In genomic region chr10:15719062-15719898, GRCh38 we compare ENCODE assay signal across 10 cellular contexts. TPM values are rescaled to one million over a fixed set of nuclear protein-coding genes. Genes with fewer than 3 reads are reported as not detected.
DNase-seq lines count a peak whose midpoint lies in the region; ATAC-seq and TF ChIP-seq lines count a peak whose summit lies in the region.
"Had no signal": no experiment of that assay in that cellular context is flagged by ENCODE, and none has a peak within 500 bp of the region (broad histone marks: within the 10 kb centered on the region; RNA-seq: fewer than 3 reads in every experiment).

No MANE protein-coding gene starts in this region.

- H3K27ac ChIP-seq in hepatocyte, result peak overlapping the region; percentile 65
- H3K27ac ChIP-seq: RWPE1 had no signal

- no peaks in the 10 kb centered on the region for H3K79me2 ChIP-seq in hepatocyte

- peak overlapping the region; percentile 90 for H3K4me2 ChIP-seq in hepatocyte

- H3K9me3 Mint-ChIP-seq in WTC11, result no peaks in the 10 kb centered on the region
- H3K9me3 Mint-ChIP-seq: activated naive CD4-positive, alpha-beta T cell treated with anti-CD3 and anti-CD28 coated beads, Interleukin-2, amount 50 U/mL, for 72 hours had no signal

- peaks cover 41% of the 10 kb centered on the region for H3K27me3 Mint-ChIP-seq in WTC11 (ENCODE audit: low read depth)

- H3K27me3 ChIP-seq in GM06990 (replicated peaks; ENCODE audit: control insufficient read depth, insufficient read depth, low read length), result peaks cover 6% of the 10 kb centered on the region
- H3K27me3 ChIP-seq in hepatocyte, result peaks cover 26% of the 10 kb centered on the region

- CTCF ChIA-PET in WTC11 (lab: Charles Lee), result interaction anchor here (0.5 to 3.8 kb wide), 50 partner anchors 8 to 800 kb away, joined by 3 to 36 read pairs (median 4); no protein-coding TSS in a partner anchor
- CTCF ChIA-PET in GM10248 (lab: Yijun Ruan, JAX), result interaction anchor here (0.9 to 1.4 kb wide), 6 partner anchors 8 to 286 kb away, joined by 3 to 6 read pairs (median 4); no protein-coding TSS in a partner anchor

- H3K4me3 ChIP-seq in GM06990 (replicated peaks; ENCODE audit: low read depth, low read length), result no peak overlapping the region
- peak overlapping the region; percentile 71 for H3K4me3 ChIP-seq in hepatocyte

- H4K20me1 ChIP-seq in hepatocyte (ENCODE audit: insufficient read depth, poor library complexity, severe bottlenecking), result no peaks in the 10 kb centered on the region

- H3K4me1 ChIP-seq in hepatocyte (ENCODE audit: insufficient read depth), result no peaks in the 10 kb centered on the region

- no peaks in the 10 kb centered on the region for H3K36me3 Mint-ChIP-seq in WTC11

- DNase-seq in GM06990 (ENCODE audit: extremely low read depth, insufficient read length) (peak; percentile 12), WTC11 (ENCODE audit: low spot score) (peak; percentile 47), hepatocyte (ENCODE audit: low spot score) (peak; percentile 47), retina (peak; percentile 79), COLO668 (lab: John Stamatoyannopoulos, UW; ENCODE audit: unreplicated experiment) (no peak), NCI-H226 (no peak), GM10248 (ENCODE audit: extremely low spot score) (no peak)
- DNase-seq in NK-92 treated with Interleukin-12 subunit alpha and Interleukin-12 subunit beta, amount 100 ng/mL, for 24 hours (lab: John Stamatoyannopoulos, UW), result no peak

- peaks cover 19% of the 10 kb centered on the region for H3K4me1 Mint-ChIP-seq in WTC11

- POLR2A ChIA-PET in WTC11 (lab: Charles Lee) (no interaction called here), GM10248 (lab: Yijun Ruan, JAX) (no interaction called here)

- H3K27ac Mint-ChIP-seq in WTC11, result no peak overlapping the region
- H3K27ac Mint-ChIP-seq: activated naive CD4-positive, alpha-beta T cell treated with anti-CD3 and anti-CD28 coated beads, Interleukin-2, amount 50 U/mL, for 72 hours had no signal

- no peaks in the 10 kb centered on the region for H3K9me2 ChIP-seq in hepatocyte (replicated peaks; ENCODE audit: insufficient read depth)

- WGBS in hepatocyte (ENCODE audit: low lambda C conversion rate, missing lambda C conversion rate), result under 1% methylated on average over 43 of the region's 66 CpGs

- ATAC-seq in WTC11, result peak; percentile 71

- H3K36me3 ChIP-seq in GM06990 (ENCODE audit: control insufficient read depth, insufficient read depth, low read length), result no peaks in the 10 kb centered on the region
- no peaks in the 10 kb centered on the region for H3K36me3 ChIP-seq in hepatocyte (replicated peaks; ENCODE audit: insufficient read depth, low read depth)

- peak overlapping the region; percentile 90 for H3K4me3 Mint-ChIP-seq in WTC11

- TF ChIP-seq CTCF in GM06990 (IDR thresholded peaks at IDR 0.05; ENCODE audit: insufficient read depth, low read length, poor library complexity, severe bottlenecking) (no peak), WTC11 (IDR thresholded peaks at IDR 0.05) (no peak), hepatocyte (IDR thresholded peaks at IDR 0.05; ENCODE audit: poor library complexity) (no peak), GM10248 (IDR thresholded peaks at IDR 0.05; ENCODE audit: control extremely low read depth, extremely low read depth, low read depth, missing control alignments) (no peak)

- H3K9me3 ChIP-seq in hepatocyte (ENCODE audit: low read depth), result no peaks in the 10 kb centered on the region

- peak overlapping the region; percentile 53 for H2AFZ ChIP-seq in hepatocyte

TF ChIP-seq in WTC11, 78 proteins besides CTCF, POLR2A, EP300 and RAD21:
- no peak for TF ChIP-seq NR3C1 (CRISPR knock-in tag; conservative IDR thresholded peaks at IDR 0.05; ENCODE audit: low read depth)
- TF ChIP-seq TEAD1 (CRISPR knock-in tag; IDR thresholded peaks at IDR 0.05), result 0 out of 2 replicates have a peak, but pooled peaks have one; percentile 18
- TF ChIP-seq ERG (CRISPR knock-in tag; IDR thresholded peaks at IDR 0.05), result no peak
- no peak for TF ChIP-seq ZNF425 (CRISPR knock-in tag; conservative IDR thresholded peaks at IDR 0.05)

RNA-seq across cellular contexts. Expression of gene ITGA8, which starts 0.4 kb away (rescaled TPM):
- total RNA-seq in WTC11 (2021) (0.02 TPM in 1 of 3 replicates, not detected in the others), hepatocyte (16.8 and 17.3 TPM in 2 replicates)
- polyA plus RNA-seq in hepatocyte, result 2.9 and 3.9 TPM in 2 replicates
- total RNA-seq: activated naive CD4-positive, alpha-beta T cell treated with anti-CD3 and anti-CD28 coated beads, Interleukin-2, amount 50 U/mL, for 72 hours had no signal

Comparison
In these comparisons a context has a peak if more than half of its experiments do, and no peak if none do; other contexts are left out.
1. DNase-seq: peak in GM06990 (single experiment), WTC11 (single experiment), hepatocyte (single experiment) and retina (single experiment); none in COLO668 (single experiment), NK-92 treated with Interleukin-12 subunit alpha and Interleukin-12 subunit beta, amount 100 ng/mL, for 24 hours (single experiment), NCI-H226 (single experiment) and GM10248 (single experiment).
2. RNA of gene ITGA8, which starts 0.4 kb away (total RNA-seq): 16.8 to 17.3 TPM in hepatocyte; 0.02 TPM in WTC11; every median in the first group is over 10 times any median in the second.